8 cellular contexts compared by ENCODE assay signal in the genomic region with DNA sequence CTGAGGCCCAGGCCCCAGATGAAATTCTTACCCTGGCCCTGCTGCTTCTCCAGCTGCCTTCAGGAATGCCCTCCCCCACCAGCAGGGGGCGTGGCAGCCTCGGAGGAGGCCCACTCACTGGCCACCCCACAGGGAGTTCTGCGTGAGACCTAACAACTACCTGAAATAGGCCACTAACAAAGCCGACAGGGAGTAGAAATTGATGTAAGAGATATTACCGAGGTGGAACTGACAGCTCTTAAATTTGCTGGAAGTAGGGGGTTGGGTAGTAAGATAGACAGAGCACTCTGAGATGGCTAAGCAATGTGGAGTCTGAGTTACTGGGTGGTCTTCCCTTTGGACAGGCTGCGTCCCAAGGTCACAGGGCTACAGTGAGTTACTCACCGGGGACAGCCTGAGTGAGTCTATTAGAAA.
DNase-seq lines count a peak whose midpoint lies in the region; ATAC-seq and TF ChIP-seq lines count a peak whose summit lies in the region.

No MANE protein-coding gene starts in this region.

- H3K56ac ChIP-seq in IMR-90 (ENCODE audit: extremely low read depth, insufficient read depth, low read length): no peak overlapping the region

- no peak overlapping the region for H3K9ac ChIP-seq in IMR-90 (ENCODE audit: low read depth, low read length)

- no peak overlapping the region for H3K23ac ChIP-seq in IMR-90 (ENCODE audit: low read depth, low read length)

- peak; percentile 52 for TF ChIP-seq RAD21 in IMR-90 (IDR thresholded peaks at IDR 0.05; ENCODE audit: low read length)

- no peaks in the 10 kb centered on the region for H3K36me3 ChIP-seq in IMR-90 (ENCODE audit: control insufficient read depth, insufficient read depth, low read length)
- H3K36me3 ChIP-seq in WERI-Rb-1: no peaks in the 10 kb centered on the region
- no peaks in the 10 kb centered on the region for H3K36me3 ChIP-seq in esophagus muscularis mucosa

- no peak overlapping the region for H2AK5ac ChIP-seq in IMR-90 (ENCODE audit: low read depth, low read length)

- no peak overlapping the region for H2BK20ac ChIP-seq in IMR-90 (ENCODE audit: low read depth, low read length)

- no peaks in the 10 kb centered on the region for H3K27me3 ChIP-seq in IMR-90 (ENCODE audit: control insufficient read depth, insufficient read depth, low read length)
- H3K27me3 ChIP-seq in WERI-Rb-1 (ENCODE audit: insufficient read depth, low read depth, severe bottlenecking): no peaks in the 10 kb centered on the region
- no peaks in the 10 kb centered on the region for H3K27me3 ChIP-seq in esophagus muscularis mucosa

- TF ChIP-seq EP300 in esophagus muscularis mucosa (IDR thresholded peaks at IDR 0.05): no peak

- H3K14ac ChIP-seq in IMR-90 (replicated peaks; ENCODE audit: low read depth, low read length): no peak overlapping the region

- no peak overlapping the region for H2AK9ac ChIP-seq in IMR-90 (replicated peaks; ENCODE audit: low read depth, low read length, poor library complexity)

- no peaks in the 10 kb centered on the region for H4K20me1 ChIP-seq in IMR-90 (ENCODE audit: insufficient read depth, low read length)

- dilution Hi-C loops in IMR-90 (cut with HindIII; ENCODE audit: low sequenced_read_pairs, unreplicated experiment): no loop called here

- H2BK120ac ChIP-seq in IMR-90 (ENCODE audit: low read depth, low read length): no peak overlapping the region

- intact Hi-C loops in IMR-90 (cut with micrococcal nuclease): loop anchor here (5.0 kb wide), 1 partner anchor 667 kb away; no protein-coding TSS in a partner anchor
- intact Hi-C loops in esophagus muscularis mucosa (cut with DNase I): no loop called here

- no peak overlapping the region for H4K91ac ChIP-seq in IMR-90 (ENCODE audit: insufficient read depth, low read depth, low read length)

- no peaks in the 10 kb centered on the region for H3K9me1 ChIP-seq in IMR-90 (ENCODE audit: insufficient read depth, low read length)

- H3K27ac ChIP-seq in IMR-90 (ENCODE audit: insufficient read depth, low read length) (no peak overlapping the region), WERI-Rb-1 (no peak overlapping the region), esophagus muscularis mucosa (replicated peaks in 1 of 4) (no peak overlapping the region)

- no peak overlapping the region for H2BK15ac ChIP-seq in IMR-90 (ENCODE audit: low read depth, low read length)

- H3K79me1 ChIP-seq in IMR-90 (ENCODE audit: low read depth in 1 of 2, low read length in 2 of 2): no peaks in the 10 kb centered on the region

- TF ChIP-seq POLR2A in IMR-90 (IDR thresholded peaks at IDR 0.05; ENCODE audit: low read depth, low read length) (no peak), esophagus muscularis mucosa (IDR thresholded peaks at IDR 0.05; ENCODE audit: low read depth) (no peak)

- in situ Hi-C loops in IMR-90 (cut with MboI; ENCODE audit: low sequenced_read_pairs): no loop called here

- no peak overlapping the region for H2AFZ ChIP-seq in IMR-90 (replicated peaks; ENCODE audit: low read length, poor library complexity)

- POLR2A ChIA-PET in IMR-90 (lab: Charles Lee; ENCODE audit: unreplicated experiment): no interaction called here

- DNase-seq in activated CD4-positive, alpha-beta T cell treated with anti-CD3 and anti-CD28 coated beads for 24 hours (ENCODE audit: low read depth in 2 of 2): peak; percentile 2 to 19
- DNase-seq in activated CD4-positive, alpha-beta T cell treated with anti-CD3 and anti-CD28 coated beads for 1 hour: no peak
- DNase-seq in IMR-90 (no peak), WERI-Rb-1 (peak; percentile 76), esophagus muscularis mucosa (ENCODE audit: extremely low spot score) (no peak), dedifferentiated amniotic fluid mesenchymal stem cell (ENCODE audit: extremely low spot score) (no peak)
- DNase-seq in stimulated activated CD4-positive, alpha-beta T cell treated with anti-CD3 and anti-CD28 coated beads, Interleukin-2, amount 100 ng/mL, for 48 hours: peak; percentile 43 to 59

- CTCF ChIA-PET in IMR-90 (lab: Yijun Ruan, JAX): interaction anchor here (0.8 to 1.0 kb wide), 2 partner anchors 10 to 30 kb away, joined by 3 to 4 read pairs; no protein-coding TSS in a partner anchor

- H3K4me3 ChIP-seq in IMR-90 (ENCODE audit: insufficient read depth, low read depth, low read length) (no peak overlapping the region), WERI-Rb-1 (ENCODE audit: low read depth, low read length) (no peak overlapping the region), esophagus muscularis mucosa (no peak overlapping the region)

- H2BK5ac ChIP-seq in IMR-90 (ENCODE audit: low read depth, low read length, poor library complexity, severe bottlenecking): no peak overlapping the region

- BruUV-seq in IMR-90 (replicated peaks; lab: Mats Ljungman, UMichigan): no TSS peak

- H3K9me3 ChIP-seq in IMR-90 (ENCODE audit: control insufficient read depth, insufficient read depth, low read length) (no peaks in the 10 kb centered on the region), WERI-Rb-1 (ENCODE audit: severe bottlenecking) (no peaks in the 10 kb centered on the region), esophagus muscularis mucosa (no peaks in the 10 kb centered on the region)

- peak; percentile 43 for TF ChIP-seq CTCF in IMR-90 (conservative IDR thresholded peaks at IDR 0.05; ENCODE audit: low read depth, low read length)
- TF ChIP-seq CTCF in WERI-Rb-1 (IDR thresholded peaks at IDR 0.05; ENCODE audit: low read depth, low read length): peak; percentile 88
- TF ChIP-seq CTCF in esophagus muscularis mucosa (IDR thresholded peaks at IDR 0.05): peak in 2 of 3 experiments; percentile 9 to 23

- no peak overlapping the region for H3K18ac ChIP-seq in IMR-90 (ENCODE audit: low read depth, low read length)

- no peak overlapping the region for H3K4me2 ChIP-seq in IMR-90 (ENCODE audit: low read depth, low read length)

- no peak overlapping the region for H4K5ac ChIP-seq in IMR-90 (ENCODE audit: low read depth, low read length)

- H3K4ac ChIP-seq in IMR-90 (ENCODE audit: low read depth, low read length): no peak overlapping the region

- peak; percentile 93 for ATAC-seq in GM21619 (IDR thresholded peaks at IDR 0.05; ENCODE audit: unreplicated experiment)
- no peak for ATAC-seq in IMR-90 (ENCODE audit: low read depth)

- H3K4me1 ChIP-seq in IMR-90 (ENCODE audit: control insufficient read depth, insufficient read depth, low read length) (no peaks in the 10 kb centered on the region), esophagus muscularis mucosa (peaks cover 0 to 15% (median 0%) of the 10 kb centered on the region in 4 donors)

- no peak overlapping the region for H4K8ac ChIP-seq in IMR-90 (ENCODE audit: low read depth in 2 of 2, low read length in 2 of 2)

- 80% methylated on average over 1 of the region's 7 CpGs; no CpG with 5 or more reads in 1 of the 2 experiments for WGBS in IMR-90 (ENCODE audit: extremely low coverage in 2 of 2, insufficient read length in 1 of 2), 2 experiments
- 75% methylated on average over 5 of the region's 7 CpGs for WGBS in esophagus muscularis mucosa

TF ChIP-seq in IMR-90, 13 proteins besides CTCF, POLR2A, EP300 and RAD21:
- TF ChIP-seq BHLHE40 (IDR thresholded peaks at IDR 0.05; ENCODE audit: low read depth, low read length): no peak
- TF ChIP-seq CHD1 (IDR thresholded peaks at IDR 0.05; ENCODE audit: low read depth, low read length): no peak
- TF ChIP-seq SMC3 (IDR thresholded peaks at IDR 0.05; ENCODE audit: low read depth, low read length): peak; percentile 36; the same call in 1 of the 2 replicates
- no peak for TF ChIP-seq RCOR1 (IDR thresholded peaks at IDR 0.05; ENCODE audit: insufficient replicate concordance, low read length)
- TF ChIP-seq, protein P1, sequence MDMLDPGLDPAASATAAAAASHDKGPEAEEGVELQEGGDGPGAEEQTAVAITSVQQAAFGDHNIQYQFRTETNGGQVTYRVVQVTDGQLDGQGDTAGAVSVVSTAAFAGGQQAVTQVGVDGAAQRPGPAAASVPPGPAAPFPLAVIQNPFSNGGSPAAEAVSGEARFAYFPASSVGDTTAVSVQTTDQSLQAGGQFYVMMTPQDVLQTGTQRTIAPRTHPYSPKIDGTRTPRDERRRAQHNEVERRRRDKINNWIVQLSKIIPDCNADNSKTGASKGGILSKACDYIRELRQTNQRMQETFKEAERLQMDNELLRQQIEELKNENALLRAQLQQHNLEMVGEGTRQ (IDR thresholded peaks at IDR 0.05; ENCODE audit: low read depth, low read length): no peak
- no peak for TF ChIP-seq MAZ (IDR thresholded peaks at IDR 0.05; ENCODE audit: borderline replicate concordance, low read depth, low read length)
- no peak for TF ChIP-seq FOS (IDR thresholded peaks at IDR 0.05; ENCODE audit: low read depth, low read length)
- TF ChIP-seq NFE2L2 (IDR thresholded peaks at IDR 0.05; ENCODE audit: low read depth, low read length): no peak

Comparison
In these comparisons a context has a peak if more than half of its experiments do, and no peak if none do; other contexts are left out.
1. DNase-seq: peak in activated CD4-positive, alpha-beta T cell treated with anti-CD3 and anti-CD28 coated beads for 24 hours (2 of 2), WERI-Rb-1 (single experiment) and stimulated activated CD4-positive, alpha-beta T cell treated with anti-CD3 and anti-CD28 coated beads, Interleukin-2, amount 100 ng/mL, for 48 hours (2 of 2); none in activated CD4-positive, alpha-beta T cell treated with anti-CD3 and anti-CD28 coated beads for 1 hour (single experiment), IMR-90 (single experiment), esophagus muscularis mucosa (single experiment) and dedifferentiated amniotic fluid mesenchymal stem cell (single experiment).
2. CTCF ChIP-seq: peak in every context shown above with its lines; median percentile 88 in WERI-Rb-1; 43 in IMR-90; 16 in esophagus muscularis mucosa.